Comparison of ENCODE assay signal across 8 cellular contexts in genomic region chr12:122894173-122895121, GRCh38. TPM values are rescaled to one million over a fixed set of nuclear protein-coding genes. Genes with fewer than 3 reads are reported as not detected.
A peak's percentile ranks its signal among the peaks of the same experiment; 100 is the strongest.
DNase-seq lines count a peak whose midpoint lies in the region; ATAC-seq, FAIRE-seq and TF ChIP-seq lines count a peak whose summit lies in the region.

No MANE protein-coding gene starts in this region.

- WGBS in A549 (ENCODE audit: missing lambda C conversion rate) = 77% methylated on average over 15 of the region's 15 CpGs

- no peaks in the 10 kb centered on the region for H3K36me3 Mint-ChIP-seq in memory B cell

- H3K4me1 ChIP-seq in A549 = peaks cover 64% of the 10 kb centered on the region
- H3K4me1 ChIP-seq in upper lobe of right lung = peaks cover 55% of the 10 kb centered on the region

- ATAC-seq in A549 (no peak), memory B cell (ENCODE audit: low read depth) (no peak), upper lobe of right lung (peak; percentile 57), HG03097 (IDR thresholded peaks at IDR 0.05; ENCODE audit: low FRiP score, unreplicated experiment) (no peak)

- no peaks in the 10 kb centered on the region for H3K9me3 Mint-ChIP-seq in memory B cell

- FAIRE-seq in A549 (lab: Jason Lieb, UNC) = no peak

- H3K4me2 ChIP-seq in A549 = peak overlapping the region; percentile 91

- no peak for TF ChIP-seq EP300 in A549 (IDR thresholded peaks at IDR 0.05)

- no peaks in the 10 kb centered on the region for H3K27me3 Mint-ChIP-seq in memory B cell

- H3K27ac Mint-ChIP-seq in memory B cell = peak overlapping the region; percentile 100

- no peak for TF ChIP-seq POLR2A in A549 (IDR thresholded peaks at IDR 0.05; ENCODE audit: low read length)

- intact Hi-C loops in upper lobe of right lung (cut with DNase I) = no loop called here

- H3K4me3 ChIP-seq in A549 = peak overlapping the region; percentile 89
- H3K4me3 ChIP-seq in upper lobe of right lung = peak overlapping the region; percentile 75

- POLR2A ChIA-PET in A549 (lab: Yijun Ruan, JAX) = no interaction called here

- no peak for DNase-seq in A549 (ENCODE audit: low read depth in 1 of 2, low spot score in 1 of 2)
- DNase-seq in caudate nucleus (lab: John Stamatoyannopoulos, UW) = peak in 5 of 61 donors; percentile 18 to 47 (median 39)
- no peak for DNase-seq in memory B cell (ENCODE audit: low spot score in 2 of 2)
- peak; percentile 73 for DNase-seq in upper lobe of right lung
- no peak for DNase-seq in NCI-H1105 treated with DMSO at 0.1 percent for 48 hours (lab: John Stamatoyannopoulos, UW)
- no peak for DNase-seq in GM13976 (ENCODE audit: low spot score)

- no peak for TF ChIP-seq CTCF in A549 (IDR thresholded peaks at IDR 0.05)
- no peak for TF ChIP-seq CTCF in upper lobe of right lung (IDR thresholded peaks at IDR 0.05)
- no peak for TF ChIP-seq CTCF in GM13976 (IDR thresholded peaks at IDR 0.05; ENCODE audit: borderline replicate concordance, control extremely low read depth, extremely low read depth, insufficient read depth, missing control alignments)

- H3K4me1 Mint-ChIP-seq in memory B cell = peaks cover 62% of the 10 kb centered on the region

- in situ Hi-C loops in GM13976 (cut with MboI; ENCODE audit: low sequenced_read_pairs, unreplicated experiment) = no loop called here

- H3K27ac ChIP-seq in A549 (peak overlapping the region; percentile 89 to 97; a peak in 5 of 6 replicates), KOPT-K1 (ENCODE audit: low read depth, low read length, poor library complexity, severe bottlenecking) (peak overlapping the region; percentile 87), caudate nucleus (ENCODE audit: low read depth, low read length) (peak overlapping the region; percentile 11), upper lobe of right lung (peak overlapping the region; percentile 93)

- H3K4me3 Mint-ChIP-seq in memory B cell = peak overlapping the region; percentile 89

- H3K36me3 ChIP-seq in KOPT-K1 (ENCODE audit: insufficient read depth, low read length) = peaks cover 6% of the 10 kb centered on the region; the same call in 1 of the 2 replicates
- no peaks in the 10 kb centered on the region for H3K36me3 ChIP-seq in upper lobe of right lung

- H3K9me3 ChIP-seq in A549 (no peaks in the 10 kb centered on the region), KOPT-K1 (ENCODE audit: insufficient read depth, low read length, poor library complexity, severe bottlenecking) (no peaks in the 10 kb centered on the region), upper lobe of right lung (no peaks in the 10 kb centered on the region)

- CTCF ChIA-PET in A549 (lab: Yijun Ruan, JAX) = interaction anchor here (1.2 to 4.9 kb wide), 4 partner anchors 9 to 57 kb away, joined by 3 to 28 read pairs (median 6); no protein-coding TSS in a partner anchor

- TF ChIP-seq RAD21 in A549 (conservative IDR thresholded peaks at IDR 0.05 in 1 of 2, IDR thresholded peaks at IDR 0.05 in 1 of 2) = no peak

- no peaks in the 10 kb centered on the region for H3K27me3 ChIP-seq in upper lobe of right lung

TF ChIP-seq in A549, 52 proteins besides CTCF, POLR2A, EP300 and RAD21:
- no peak for TF ChIP-seq JUN (IDR thresholded peaks at IDR 0.05)
- TF ChIP-seq HEYL (CRISPR knock-in tag; IDR thresholded peaks at IDR 0.05) = no peak
- no peak for TF ChIP-seq HDAC2 (IDR thresholded peaks at IDR 0.05)
- no peak for TF ChIP-seq PBX3 (IDR thresholded peaks at IDR 0.05)
TF ChIP-seq in A549: peak in this region for 0.

RNA-seq across cellular contexts. Expression of gene VPS37B, which starts 1.5 kb away (rescaled TPM):
- 14.4 and 18.6 TPM in 2 replicates for polyA plus RNA-seq in A549 (2011; rRNA removed)
- 21.2 and 21.5 TPM in 2 replicates for polyA plus RNA-seq in A549 (2012; cell fraction: cytosol; rRNA removed)
- polyA plus RNA-seq in A549 (2012; cell fraction: nucleus; rRNA removed) = 27.6 and 29.8 TPM in 2 replicates
- 16.0 to 17.0 TPM (median 16.2 TPM) in 3 replicates for polyA plus RNA-seq in A549 (2017; fragmentation: RNase III; extraction: RNeasy Plus Mini Kit Qiagen cat#74134 plus additional on column Dnase treatment)
- polyA minus RNA-seq in A549 (2011; rRNA and poly(A)+ RNA removed) = 12.1 and 14.6 TPM in 2 replicates
- 36.3 TPM for total RNA-seq in upper lobe of right lung

RNA-seq across cellular contexts. Expression of gene HIP1R, which starts 59.2 kb away (rescaled TPM):
- polyA plus RNA-seq in A549 (2011; rRNA removed) = 9.0 and 10.3 TPM in 2 replicates
- 14.6 and 16.8 TPM in 2 replicates for polyA plus RNA-seq in A549 (2012; cell fraction: cytosol; rRNA removed)
- 85.5 and 100 TPM in 2 replicates for polyA plus RNA-seq in A549 (2012; cell fraction: nucleus; rRNA removed)
- polyA plus RNA-seq in A549 (2017; fragmentation: RNase III; extraction: RNeasy Plus Mini Kit Qiagen cat#74134 plus additional on column Dnase treatment) = 9.1 to 11.2 TPM (median 10.6 TPM) in 3 replicates
- 18.0 and 19.9 TPM in 2 replicates for polyA minus RNA-seq in A549 (2011; rRNA and poly(A)+ RNA removed)
- total RNA-seq in upper lobe of right lung = 33.0 TPM

Comparison
In these comparisons a context has a peak if more than half of its experiments do, and no peak if none do; other contexts are left out.
1. H3K27ac ChIP-seq: peak in every context shown above with its lines; median percentile 93 in A549; 93 in upper lobe of right lung; 87 in KOPT-K1; 11 in caudate nucleus.